ENCODE assay signal across 39 cellular contexts in genomic region chr20:63349516-63349895, GRCh38. TPM values are rescaled to one million over a fixed set of nuclear protein-coding genes. Genes with fewer than 3 reads are reported as not detected.
"Had no signal": no experiment of that assay in that cellular context is flagged by ENCODE, and none has a peak within 500 bp of the region (broad histone marks: within the 10 kb centered on the region; RNA-seq: fewer than 3 reads in every experiment).

No MANE protein-coding gene starts in this region.

- H3K27ac ChIP-seq: KMS-11 had no signal

- DNase-seq: Karpas-422, Kasumi-1, KG1, MG63, MM.1S, MV-4-11, NCI-H1048, NCI-H1092, NCI-H1092 treated with DMSO at 0.1 percent for 48 hours, NCI-H1105, NCI-H1105 treated with DMSO at 0.1 percent for 48 hours, NCI-H1417, NCI-H1417 treated with DMSO at 0.1 percent for 48 hours, NCI-H1436, NCI-H1436 treated with DMSO at 0.1 percent for 48 hours, NCI-H146, NCI-H1694, NCI-H1694 treated with DMSO at 0.1 percent for 48 hours, NCI-H187, NCI-H187 treated with DMSO at 0.1 percent for 48 hours, NCI-H1930, NCI-H2029, NCI-H2029 treated with DMSO at 0.1 percent for 48 hours, NCI-H2081, NCI-H2081 treated with DMSO at 0.1 percent for 48 hours, NCI-H2107, NCI-H2171, NCI-H2171 treated with DMSO at 0.1 percent for 48 hours, NCI-H2227 treated with DMSO at 0.1 percent for 48 hours, NCI-H226, NCI-H345, NCI-H446, NCI-H446 treated with DMSO at 0.1 percent for 48 hours, NCI-H510A had no signal

- H3K9me3 ChIP-seq: MG63 had no signal

- H3K4me2 ChIP-seq: KMS-11 had no signal

- H3K9ac ChIP-seq: KMS-11 had no signal

- H3K27me3 ChIP-seq: MG63 had no signal

- H3K36me3 ChIP-seq: MG63 had no signal

- H3K4me3 ChIP-seq: MG63 had no signal

RNA-seq across cellular contexts. Expression of gene CHRNA4, which starts 11.6 kb away (rescaled TPM):
- total RNA-seq: LHCN-M2, M059J, MCF 10A, NCI-H460 had no signal

RNA-seq across cellular contexts. Expression of gene COL20A1, which starts 56.5 kb away (rescaled TPM):
- total RNA-seq: M059J had no signal
